Comparison of ENCODE assay signal across 9 cellular contexts in the genomic region with DNA sequence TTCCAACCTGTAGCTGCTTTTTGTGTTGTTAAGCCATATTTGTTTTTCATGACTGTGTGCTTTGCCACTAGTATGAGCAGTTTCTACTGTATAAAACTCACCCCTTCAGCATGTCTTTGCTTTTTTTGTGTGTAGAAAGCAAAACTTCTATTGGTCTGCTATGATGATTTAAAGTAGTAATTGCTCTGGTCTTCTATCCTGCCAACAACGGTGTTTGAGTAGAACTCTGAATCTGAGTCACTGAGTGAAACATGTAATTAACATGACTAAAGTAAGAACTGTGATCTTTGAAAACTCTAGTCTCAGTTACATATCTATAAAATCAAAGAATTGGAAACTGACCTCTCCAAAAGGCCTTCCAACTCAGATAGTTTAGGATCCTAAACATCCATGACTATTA.
DNase-seq lines count a peak whose midpoint lies in the region; ATAC-seq and TF ChIP-seq lines count a peak whose summit lies in the region.
"Had no signal": no experiment of that assay in that cellular context is flagged by ENCODE, and none has a peak within 500 bp of the region (broad histone marks: within the 10 kb centered on the region; RNA-seq: fewer than 3 reads in every experiment).

No MANE protein-coding gene starts in this region.

- peaks cover 69% of the 10 kb centered on the region for H3K4me1 Mint-ChIP-seq in T-helper 2 cell treated with Interferon-gamma antibody and Interleukin-4, amounts not matched to agents 5 μg/mL and 100 μg/mL, for 36 hours (ENCODE audit: low read depth)

- H3K27me3 Mint-ChIP-seq in T-helper 2 cell treated with Interferon-gamma antibody and Interleukin-4, amounts not matched to agents 5 μg/mL and 100 μg/mL, for 36 hours (ENCODE audit: low read depth): no peaks in the 10 kb centered on the region
- H3K27me3 Mint-ChIP-seq: effector memory CD8-positive, alpha-beta T cell had no signal

- H3K27me3 ChIP-seq in heart left ventricle: no peaks in the 10 kb centered on the region

- POLR2A ChIA-PET in HEK293T (lab: Yijun Ruan, JAX): no interaction called here

- TF ChIP-seq CTCF in heart left ventricle (IDR thresholded peaks at IDR 0.05): no peak

- H3K9me3 Mint-ChIP-seq in T-helper 2 cell treated with Interferon-gamma antibody and Interleukin-4, amounts not matched to agents 5 μg/mL and 100 μg/mL, for 36 hours: peaks cover 5% of the 10 kb centered on the region
- H3K9me3 Mint-ChIP-seq: effector memory CD8-positive, alpha-beta T cell had no signal

- H3K9me3 ChIP-seq in heart left ventricle: no peaks in the 10 kb centered on the region

- peak overlapping the region; percentile 71 for H3K4me3 Mint-ChIP-seq in T-helper 2 cell treated with Interferon-gamma antibody and Interleukin-4, amounts not matched to agents 5 μg/mL and 100 μg/mL, for 36 hours
- H3K4me3 Mint-ChIP-seq: effector memory CD8-positive, alpha-beta T cell had no signal

- 78 to 96% (median 93%) methylated on average over 1 of the region's 1 CpG for WGBS in heart left ventricle, 4 donors

- H3K27ac Mint-ChIP-seq in T-helper 2 cell treated with Interferon-gamma antibody and Interleukin-4, amounts not matched to agents 5 μg/mL and 100 μg/mL, for 36 hours: peak overlapping the region; percentile 93
- H3K27ac Mint-ChIP-seq: effector memory CD8-positive, alpha-beta T cell had no signal

- H3K27ac ChIP-seq in skin epidermis (peak overlapping the region in 11 of 21 experiments; percentile 0 to 73 (median 33)), heart left ventricle (no peak overlapping the region)
- H3K27ac ChIP-seq: WERI-Rb-1 had no signal

- intact Hi-C loops in heart left ventricle (cut with DNase I): no loop called here

- no peaks in the 10 kb centered on the region for H3K4me1 ChIP-seq in heart left ventricle

- DNase-seq in T-helper 2 cell treated with Interferon-gamma antibody and Interleukin-4, amounts not matched to agents 5 μg/mL and 100 μg/mL, for 36 hours (ENCODE audit: low spot score): peak; percentile 25
- DNase-seq in GOT3 (lab: John Stamatoyannopoulos, UW) (no peak), HEK293T (ENCODE audit: extremely low spot score) (no peak), heart left ventricle (no peak)
- DNase-seq: effector memory CD8-positive, alpha-beta T cell; WERI-Rb-1 had no signal

- CTCF ChIA-PET in HEK293T (lab: Yijun Ruan, JAX): interaction anchor here (0.9 kb wide), 1 partner anchor 36 kb away, joined by 5 read pairs; no protein-coding TSS in a partner anchor

- H3K4me3 ChIP-seq in skin epidermis: no peak overlapping the region
- no peak overlapping the region for H3K4me3 ChIP-seq in heart left ventricle

- TF ChIP-seq POLR2A in heart left ventricle (IDR thresholded peaks at IDR 0.05): no peak

- H3K36me3 Mint-ChIP-seq in T-helper 2 cell treated with Interferon-gamma antibody and Interleukin-4, amounts not matched to agents 5 μg/mL and 100 μg/mL, for 36 hours (ENCODE audit: low read depth): peaks cover 21% of the 10 kb centered on the region

- H3K36me3 ChIP-seq in heart left ventricle: no peaks in the 10 kb centered on the region
- H3K36me3 ChIP-seq: WERI-Rb-1 had no signal

- ATAC-seq in GM18867 (IDR thresholded peaks at IDR 0.05; ENCODE audit: unreplicated experiment) (peak; percentile 70), HG02588 (IDR thresholded peaks at IDR 0.05; ENCODE audit: unreplicated experiment) (peak; percentile 43), heart left ventricle (no peak)
- ATAC-seq: effector memory CD8-positive, alpha-beta T cell had no signal

TF ChIP-seq in HEK293T, 16 proteins besides CTCF, POLR2A, EP300 and RAD21:
- no peak for TF ChIP-seq NFRKB (IDR thresholded peaks at IDR 0.05)
- TF ChIP-seq FOXK2 (IDR thresholded peaks at IDR 0.05): no peak
- TF ChIP-seq ZNF384 (IDR thresholded peaks at IDR 0.05): no peak
- TF ChIP-seq SUZ12 (IDR thresholded peaks at IDR 0.05): no peak
- no peak for TF ChIP-seq ELF4 (IDR thresholded peaks at IDR 0.05)
- no peak for TF ChIP-seq LEF1 (IDR thresholded peaks at IDR 0.05; ENCODE audit: borderline replicate concordance)
- TF ChIP-seq FOXA1 (IDR thresholded peaks at IDR 0.05): no peak
- TF ChIP-seq L3MBTL2 (conservative IDR thresholded peaks at IDR 0.05): no peak
- no peak for TF ChIP-seq HDGF (IDR thresholded peaks at IDR 0.05; ENCODE audit: borderline replicate concordance)
- no peak for TF ChIP-seq TARDBP (IDR thresholded peaks at IDR 0.05)
- no peak for TF ChIP-seq FOXM1 (IDR thresholded peaks at IDR 0.05; ENCODE audit: borderline replicate concordance)
- no peak for TF ChIP-seq CTBP1 (IDR thresholded peaks at IDR 0.05; ENCODE audit: borderline replicate concordance)
- no peak for TF ChIP-seq SP1 (IDR thresholded peaks at IDR 0.05)
- no peak for TF ChIP-seq ARNT (IDR thresholded peaks at IDR 0.05)
- no peak for TF ChIP-seq BHLHE40 (IDR thresholded peaks at IDR 0.05; ENCODE audit: borderline replicate concordance)
- TF ChIP-seq, protein P1, sequence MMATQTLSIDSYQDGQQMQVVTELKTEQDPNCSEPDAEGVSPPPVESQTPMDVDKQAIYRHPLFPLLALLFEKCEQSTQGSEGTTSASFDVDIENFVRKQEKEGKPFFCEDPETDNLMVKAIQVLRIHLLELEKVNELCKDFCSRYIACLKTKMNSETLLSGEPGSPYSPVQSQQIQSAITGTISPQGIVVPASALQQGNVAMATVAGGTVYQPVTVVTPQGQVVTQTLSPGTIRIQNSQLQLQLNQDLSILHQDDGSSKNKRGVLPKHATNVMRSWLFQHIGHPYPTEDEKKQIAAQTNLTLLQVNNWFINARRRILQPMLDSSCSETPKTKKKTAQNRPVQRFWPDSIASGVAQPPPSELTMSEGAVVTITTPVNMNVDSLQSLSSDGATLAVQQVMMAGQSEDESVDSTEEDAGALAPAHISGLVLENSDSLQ (IDR thresholded peaks at IDR 0.05): no peak
TF ChIP-seq in HEK293T: peak in this region for 0.

Comparison
In these comparisons a context has a peak if more than half of its experiments do, and no peak if none do; other contexts are left out.
1. ATAC-seq: peak in GM18867 (single experiment) and HG02588 (single experiment); none in heart left ventricle (0 of 4).
2. H3K27ac ChIP-seq: peak in skin epidermis (11 of 21); none in heart left ventricle (0 of 12).